8 cellular contexts compared by ENCODE assay signal in genomic region chr2:100320547-100321180, GRCh38. TPM values are rescaled to one million over a fixed set of nuclear protein-coding genes. Genes with fewer than 3 reads are reported as not detected.
A peak's percentile ranks its signal among the peaks of the same experiment; 100 is the strongest.
DNase-seq lines count a peak whose midpoint lies in the region; ATAC-seq and TF ChIP-seq lines count a peak whose summit lies in the region.

No MANE protein-coding gene starts in this region.

- peak; percentile 26 for ATAC-seq in omental fat pad (ENCODE audit: low FRiP score)
- no peak for ATAC-seq in GM21528 (IDR thresholded peaks at IDR 0.05; ENCODE audit: low FRiP score, unreplicated experiment)
- no peak for ATAC-seq in GM19351 (IDR thresholded peaks at IDR 0.05; ENCODE audit: unreplicated experiment)

- DNase-seq in Caki2 (ENCODE audit: low read depth) (peak; percentile 60), NCI-H510A treated with DMSO at 0.1 percent for 48 hours (lab: John Stamatoyannopoulos, UW) (peak; percentile 56), fibroblast of the aortic adventitia (ENCODE audit: low read depth) (no peak), omental fat pad (ENCODE audit: low spot score) (no peak), epidermal melanocyte (ENCODE audit: insufficient read length, low spot score) (no peak), RPMI8226 (no peak)

- H3K4me3 ChIP-seq in fibroblast of the aortic adventitia (ENCODE audit: low read depth, low read length), result peak overlapping the region; percentile 62

- TF ChIP-seq CTCF in fibroblast of the aortic adventitia (IDR thresholded peaks at IDR 0.05; ENCODE audit: insufficient read depth, low read length), result no peak
- no peak for TF ChIP-seq CTCF in omental fat pad (IDR thresholded peaks at IDR 0.05)

- in situ Hi-C loops in Caki2 (cut with HindIII; ENCODE audit: low pct_unique_long_range_greater_than_20kb, low sequenced_read_pairs), result no loop called here

RNA-seq across cellular contexts. Expression of gene LONRF2, which starts 1.6 kb away (rescaled TPM):
- total RNA-seq in Caki2 (2014; rRNA removed; shearing (Covaris generic); ENCODE audit: low replicate concordance), result 3.6 and 4.7 TPM in 2 replicates
- total RNA-seq in fibroblast of the aortic adventitia (ENCODE audit: low replicate concordance) (1.8 and 2.0 TPM in 2 replicates), omental fat pad (10 to 100 TPM in 2 of 4 donors, 1 to 10 TPM in 2; 2.5 to 32.8 (median 9.8) TPM)

Comparison
In these comparisons a context has a peak if more than half of its experiments do, and no peak if none do; other contexts are left out.
1. DNase-seq: peak in Caki2 (single experiment) and NCI-H510A treated with DMSO at 0.1 percent for 48 hours (single experiment); none in fibroblast of the aortic adventitia (single experiment), omental fat pad (single experiment), epidermal melanocyte (single experiment) and RPMI8226 (single experiment).